In genomic region chr20:39886650-39887190, GRCh38 we compare ENCODE assay signal across 14 cellular contexts.
DNase-seq lines count a peak whose midpoint lies in the region; ATAC-seq, FAIRE-seq and TF ChIP-seq lines count a peak whose summit lies in the region.
"Had no signal": no experiment of that assay in that cellular context is flagged by ENCODE, and none has a peak within 500 bp of the region (broad histone marks: within the 10 kb centered on the region; RNA-seq: fewer than 3 reads in every experiment).

No MANE protein-coding gene starts in this region.

- H3K27ac ChIP-seq in SK-N-SH (ENCODE audit: low read depth in 2 of 2, low read length in 1 of 2) (no peak overlapping the region), OCI-LY7 (ENCODE audit: low read depth, low read length, poor library complexity, severe bottlenecking) (no peak overlapping the region)
- H3K27ac ChIP-seq: WERI-Rb-1 had no signal

- H3K9ac ChIP-seq in SK-N-SH = no peak overlapping the region

- TF ChIP-seq CTCF in SK-N-SH (IDR thresholded peaks at IDR 0.05) (no peak), omental fat pad (IDR thresholded peaks at IDR 0.05) (no peak), OCI-LY7 (conservative IDR thresholded peaks at IDR 0.05; ENCODE audit: low read length) (no peak)

- H3K9me2 ChIP-seq in SK-N-SH = no peaks in the 10 kb centered on the region
- no peaks in the 10 kb centered on the region for H3K9me2 ChIP-seq in OCI-LY7 (ENCODE audit: insufficient read depth, low read length)

- H3K79me2 ChIP-seq in SK-N-SH (ENCODE audit: insufficient read depth) = no peaks in the 10 kb centered on the region
- H3K79me2 ChIP-seq in OCI-LY7 (ENCODE audit: insufficient read depth, low read depth, low read length) = no peaks in the 10 kb centered on the region

- TF ChIP-seq EP300 in SK-N-SH (IDR thresholded peaks at IDR 0.05; ENCODE audit: borderline replicate concordance in 1 of 2, low read depth in 1 of 2, low read length in 1 of 2) = no peak

- H3K4me2 ChIP-seq in SK-N-SH (no peak overlapping the region), OCI-LY7 (ENCODE audit: low read length) (no peak overlapping the region)

- no peaks in the 10 kb centered on the region for H3K36me3 ChIP-seq in SK-N-SH (replicated peaks in 1 of 2; ENCODE audit: control insufficient read depth in 1 of 2, insufficient read depth in 2 of 2, low read length in 1 of 2)
- no peaks in the 10 kb centered on the region for H3K36me3 ChIP-seq in OCI-LY7 (ENCODE audit: insufficient read depth, low read length)
- H3K36me3 ChIP-seq: HAP-1, WERI-Rb-1 had no signal

- no peak for TF ChIP-seq RAD21 in SK-N-SH (IDR thresholded peaks at IDR 0.05; ENCODE audit: low read length)

- FAIRE-seq in urothelium cell line (lab: Jason Lieb, UNC) = peak; percentile 23

- no peaks in the 10 kb centered on the region for H4K20me1 ChIP-seq in SK-N-SH (ENCODE audit: insufficient read depth)
- no peaks in the 10 kb centered on the region for H4K20me1 ChIP-seq in OCI-LY7 (ENCODE audit: insufficient read depth, low read length)

- H3K4me1 ChIP-seq in SK-N-SH (ENCODE audit: control insufficient read depth in 1 of 2, insufficient read depth in 2 of 2, low read depth in 1 of 2, low read length in 1 of 2) = no peaks in the 10 kb centered on the region; a peak in 1 of 4 replicates
- H3K4me1 ChIP-seq in OCI-LY7 (ENCODE audit: insufficient read depth, low read length, poor library complexity, severe bottlenecking) = no peaks in the 10 kb centered on the region
- H3K4me1 ChIP-seq: HAP-1 had no signal

- H3K4me3 ChIP-seq in SK-N-SH (ENCODE audit: low read depth in 2 of 2, low read length in 1 of 2) = no peak overlapping the region
- H3K4me3 ChIP-seq in OCI-LY7 (ENCODE audit: low read depth, low read length, poor library complexity, severe bottlenecking) = no peak overlapping the region
- H3K4me3 ChIP-seq: HAP-1 had no signal

- H3K27me3 ChIP-seq in SK-N-SH (ENCODE audit: insufficient read depth) = no peaks in the 10 kb centered on the region

- H3K9me3 ChIP-seq in SK-N-SH (no peaks in the 10 kb centered on the region), OCI-LY7 (ENCODE audit: low read length) (no peaks in the 10 kb centered on the region)
- H3K9me3 ChIP-seq: HAP-1 had no signal

- BruUV-seq in OCI-LY7 (replicated peaks; lab: Mats Ljungman, UMichigan) = no TSS peak

- ATAC-seq in SK-N-SH treated with all-trans-retinoic acid at 6 μM for 48 hours = no peak
- ATAC-seq in omental fat pad (ENCODE audit: low FRiP score) = peak; percentile 23
- no peak for ATAC-seq in GM21576 (IDR thresholded peaks at IDR 0.05; ENCODE audit: unreplicated experiment)
- ATAC-seq: CD8-positive, alpha-beta T cell had no signal

- H3F3A ChIP-seq in SK-N-SH (replicated peaks; ENCODE audit: insufficient read depth) = no peaks in the 10 kb centered on the region

- CTCF ChIA-PET in SK-N-SH (lab: Yijun Ruan, JAX) = interaction anchor here (1.0 to 4.3 kb wide), 4 partner anchors 13 to 803 kb away, joined by 3 to 18 read pairs (median 6); partner anchors contain the start of gene MAFB
- CTCF ChIA-PET in OCI-LY7 (lab: Charles Lee; ENCODE audit: unreplicated experiment) = no interaction called here

- 37% methylated on average over 3 of the region's 3 CpGs for WGBS in SK-N-SH (ENCODE audit: low lambda C conversion rate)

- peak overlapping the region; percentile 36; the same call in 1 of the 2 replicates for H2AFZ ChIP-seq in SK-N-SH (ENCODE audit: low read depth)
- no peak overlapping the region for H2AFZ ChIP-seq in OCI-LY7 (ENCODE audit: low read length)

- intact Hi-C loops in OCI-LY7 (cut with micrococcal nuclease; ENCODE audit: unreplicated experiment) = loop anchor here (10.0 kb wide), 1 partner anchor 1078 kb away; no protein-coding TSS in a partner anchor

- POLR2A ChIA-PET in SK-N-SH (lab: Yijun Ruan, JAX) = no interaction called here
- POLR2A ChIA-PET in OCI-LY7 (lab: Charles Lee) = no interaction called here

- DNase-seq in SK-N-SH = no peak
- peak; percentile 51 for DNase-seq in globus pallidus (ENCODE audit: low spot score)
- no peak for DNase-seq in omental fat pad (ENCODE audit: low spot score)
- DNase-seq in urothelium cell line (ENCODE audit: low spot score) = no peak
- no peak for DNase-seq in Kasumi-1 (lab: John Stamatoyannopoulos, UW)
- no peak for DNase-seq in OCI-LY7 (ENCODE audit: low spot score)
- DNase-seq: 8988T; activated gamma-delta T cell treated with Interleukin-2 at 50 U/mL for 16 hours; CD8-positive, alpha-beta T cell; occipital lobe had no signal

TF ChIP-seq in SK-N-SH, 30 proteins besides CTCF, POLR2A, EP300 and RAD21:
- TF ChIP-seq ELF1 (IDR thresholded peaks at IDR 0.05) (no peak), ZBTB33 (IDR thresholded peaks at IDR 0.05; ENCODE audit: borderline replicate concordance, low read depth) (no peak)

TF ChIP-seq in SK-N-SH treated with all-trans-retinoic acid at 6 μM for 48 hours, 23 proteins besides CTCF, POLR2A, EP300 and RAD21:
- no peak for TF ChIP-seq ISL1 (CRISPR knock-in tag; IDR thresholded peaks at IDR 0.05)
